In genomic region chr16:49537924-49538455, GRCh38 we compare ENCODE assay signal across 23 cellular contexts.
"Had no signal": no experiment of that assay in that cellular context is flagged by ENCODE, and none has a peak within 500 bp of the region (broad histone marks: within the 10 kb centered on the region; RNA-seq: fewer than 3 reads in every experiment).

No MANE protein-coding gene starts in this region.

- H3K9me3 ChIP-seq: right lobe of liver, testis, vagina had no signal

- H2AFZ ChIP-seq: parathyroid adenoma had no signal

- H3K4me1 Mint-ChIP-seq: activated naive CD4-positive, alpha-beta T cell treated with anti-CD3 and anti-CD28 coated beads, Interleukin-2, amount 50 U/mL, for 24 hours; T-helper 17 cell had no signal

- H3K9ac ChIP-seq: parathyroid adenoma had no signal

- H3K27me3 ChIP-seq: brain microvascular endothelial cell, foreskin keratinocyte, right lobe of liver, testis, vagina had no signal

- H3K4me3 Mint-ChIP-seq: activated CD8-positive, alpha-beta T cell treated with anti-CD3 and anti-CD28 coated beads, Interleukin-2, amount 10 ng/mL, durations not matched to agents 7 days and 5 days; activated naive CD4-positive, alpha-beta T cell treated with anti-CD3 and anti-CD28 coated beads, Interleukin-2, amount 50 U/mL, for 24 hours; activated T-helper 1 cell treated with anti-CD3 and anti-CD28 coated beads, Interleukin-12 subunit alpha, Interleukin-12 subunit beta, Interleukin-2, Interleukin-4 antibody, amounts not matched to agents 30 ng/mL and 10 ng/mL and 1 ng/mL, durations not matched to agents 14 hours and 24 hours and 36 hours; mesothelial cell of epicardium; nephron; T-helper 17 cell; type B pancreatic cell had no signal

- DNase-seq: activated CD4-positive, alpha-beta T cell treated with anti-CD3 and anti-CD28 coated beads, Interleukin-2, amount 50 U/mL, for 1 hour; activated CD4-positive, CD25-positive, alpha-beta regulatory T cell treated with anti-CD3 and anti-CD28 coated beads, Interleukin-2, amount 50 U/mL, for 72 hours; activated CD8-positive, alpha-beta T cell treated with anti-CD3 and anti-CD28 coated beads, Interleukin-2, amount 10 ng/mL, durations not matched to agents 7 days and 5 days; activated gamma-delta T cell; brain microvascular endothelial cell; central memory CD4-positive, alpha-beta T cell; dermis blood vessel endothelial cell; effector CD8-positive, alpha-beta T cell; foreskin keratinocyte; left ventricle myocardium superior; mammary epithelial cell; right lobe of liver; stimulated activated CD4-positive, alpha-beta T cell treated with anti-CD3 and anti-CD28 coated beads, Interleukin-1b, Interleukin-23, amount 100 ng/mL, for 48 hours; T-helper 17 cell; testis had no signal

- H3K36me3 Mint-ChIP-seq: activated naive CD4-positive, alpha-beta T cell treated with anti-CD3 and anti-CD28 coated beads, Interleukin-2, amount 50 U/mL, for 24 hours; mesothelial cell of epicardium had no signal

- H3K27me3 Mint-ChIP-seq: activated naive CD4-positive, alpha-beta T cell treated with anti-CD3 and anti-CD28 coated beads, Interleukin-2, amount 50 U/mL, for 24 hours had no signal

- H3K27ac ChIP-seq: brain microvascular endothelial cell, foreskin keratinocyte, parathyroid adenoma, right lobe of liver, skin epidermis, testis, vagina had no signal

- H3K27ac Mint-ChIP-seq: activated CD8-positive, alpha-beta T cell treated with anti-CD3 and anti-CD28 coated beads, Interleukin-2, amount 10 ng/mL, durations not matched to agents 7 days and 5 days; activated naive CD4-positive, alpha-beta T cell treated with anti-CD3 and anti-CD28 coated beads, Interleukin-2, amount 50 U/mL, for 24 hours; activated T-helper 1 cell treated with anti-CD3 and anti-CD28 coated beads, Interleukin-12 subunit alpha, Interleukin-12 subunit beta, Interleukin-2, Interleukin-4 antibody, amounts not matched to agents 30 ng/mL and 10 ng/mL and 1 ng/mL, durations not matched to agents 14 hours and 24 hours and 36 hours; mesothelial cell of epicardium; nephron; T-helper 17 cell; type B pancreatic cell had no signal

- ATAC-seq: activated CD8-positive, alpha-beta T cell treated with anti-CD3 and anti-CD28 coated beads, Interleukin-2, amount 10 ng/mL, durations not matched to agents 7 days and 5 days; foreskin keratinocyte; left ventricle myocardium superior; right lobe of liver; T-helper 17 cell had no signal

- H3K9me3 Mint-ChIP-seq: activated naive CD4-positive, alpha-beta T cell treated with anti-CD3 and anti-CD28 coated beads, Interleukin-2, amount 50 U/mL, for 24 hours; activated T-helper 1 cell treated with anti-CD3 and anti-CD28 coated beads, Interleukin-12 subunit alpha, Interleukin-12 subunit beta, Interleukin-2, Interleukin-4 antibody, amounts not matched to agents 30 ng/mL and 10 ng/mL and 1 ng/mL, durations not matched to agents 14 hours and 24 hours and 36 hours; mesothelial cell of epicardium; nephron; type B pancreatic cell had no signal

- H3K4me3 ChIP-seq: right lobe of liver, skin epidermis, testis, vagina had no signal

- H3K36me3 ChIP-seq: brain microvascular endothelial cell, right lobe of liver, vagina had no signal

- H3K79me2 ChIP-seq: parathyroid adenoma had no signal

- H3K4me1 ChIP-seq: foreskin keratinocyte, right lobe of liver had no signal
